1 cellular context compared by ENCODE assay signal in genomic region chr13:79185580-79185979, GRCh38.
TF ChIP-seq lines count a peak whose summit lies in the region.

No MANE protein-coding gene starts in this region.

TF ChIP-seq in GM12878, 131 proteins besides CTCF, POLR2A, EP300 and RAD21 (continued from another document):
- TF ChIP-seq SKIL (IDR thresholded peaks at IDR 0.05; ENCODE audit: low read depth, poor library complexity, severe bottlenecking) (no peak), PKNOX1 (IDR thresholded peaks at IDR 0.05) (peak; percentile 11; the same call in 1 of the 2 replicates), MEF2A (IDR thresholded peaks at IDR 0.05; ENCODE audit: insufficient read depth, low read depth, low read length) (no peak)
TF ChIP-seq in GM12878: peak in this region for 2.
